In the genomic region with DNA sequence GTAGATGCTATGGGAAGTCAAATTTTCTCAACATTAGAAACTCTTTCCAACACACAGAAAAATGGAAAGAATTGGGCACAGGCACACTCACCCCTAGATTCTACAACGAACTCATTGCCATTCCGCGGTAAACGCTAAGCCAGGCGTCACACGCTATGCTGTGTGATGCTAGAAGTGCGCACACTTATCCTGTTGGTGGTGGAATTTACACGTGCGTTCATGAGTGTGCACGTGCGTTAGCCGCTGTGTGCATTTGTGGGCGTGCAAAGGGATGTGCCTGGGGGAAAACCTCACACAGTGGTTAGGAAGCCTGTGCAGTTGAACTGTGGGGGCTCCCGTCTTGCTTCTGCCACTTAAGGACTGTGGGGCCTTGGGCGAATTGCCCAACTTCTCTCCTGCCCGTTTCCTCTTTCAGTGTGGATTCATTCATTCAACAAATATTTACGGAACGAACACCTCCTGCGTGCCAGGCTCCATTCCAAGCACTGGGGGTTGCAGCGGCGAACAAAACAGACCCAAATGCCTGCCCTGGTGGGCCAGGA, we compare ENCODE assay signal across 11 cellular contexts. TPM values are rescaled to one million over a fixed set of nuclear protein-coding genes. Genes with fewer than 3 reads are reported as not detected.
DNase-seq lines count a peak whose midpoint lies in the region; ATAC-seq and TF ChIP-seq lines count a peak whose summit lies in the region.
"Had no signal": no experiment of that assay in that cellular context is flagged by ENCODE, and none has a peak within 500 bp of the region (broad histone marks: within the 10 kb centered on the region; RNA-seq: fewer than 3 reads in every experiment).

No MANE protein-coding gene starts in this region.

- CTCF ChIA-PET in CD4-positive, alpha-beta T cell (lab: Charles Lee): interaction anchor here (0.7 kb wide), 1 partner anchor 188 kb away, joined by 4 read pairs; no protein-coding TSS in a partner anchor

- no peak overlapping the region for H3K4me3 Mint-ChIP-seq in CD4-positive, alpha-beta T cell
- H3K4me3 Mint-ChIP-seq: activated naive CD4-positive, alpha-beta T cell treated with anti-CD3 and anti-CD28 coated beads, Interleukin-2, amount 50 U/mL, for 24 hours had no signal

- H3K27ac ChIP-seq in CD4-positive, alpha-beta T cell (ENCODE audit: low read depth, low read length): no peak overlapping the region
- peak overlapping the region; percentile 99 for H3K27ac ChIP-seq in neutrophil
- H3K27ac ChIP-seq: Peyer's patch had no signal

- peaks cover 7% of the 10 kb centered on the region for H3K27me3 ChIP-seq in CD4-positive, alpha-beta T cell (ENCODE audit: control insufficient read depth, insufficient read depth, low read length)
- H3K27me3 ChIP-seq in MG63 (no peaks in the 10 kb centered on the region), neutrophil (no peaks in the 10 kb centered on the region)
- H3K27me3 ChIP-seq: Peyer's patch had no signal

- peaks cover 64 to 65% of the 10 kb centered on the region in 2 experiments for H3K4me1 ChIP-seq in neutrophil (ENCODE audit: control insufficient read depth in 1 of 2, insufficient read depth in 1 of 2, low read depth in 1 of 2, low read length in 1 of 2)

- no peak overlapping the region for H3K27ac Mint-ChIP-seq in CD4-positive, alpha-beta T cell
- H3K27ac Mint-ChIP-seq: activated naive CD4-positive, alpha-beta T cell treated with anti-CD3 and anti-CD28 coated beads, Interleukin-2, amount 50 U/mL, for 24 hours had no signal

- TF ChIP-seq CTCF in CD4-positive, alpha-beta T cell (IDR thresholded peaks at IDR 0.05): no peak
- peak; percentile 29 for TF ChIP-seq CTCF in neutrophil (IDR thresholded peaks at IDR 0.05)

- no peaks in the 10 kb centered on the region for H3K9me3 ChIP-seq in CD4-positive, alpha-beta T cell (ENCODE audit: control insufficient read depth, low read length)
- H3K9me3 ChIP-seq in MG63 (no peaks in the 10 kb centered on the region; the same call in 1 of the 2 replicates), neutrophil (no peaks in the 10 kb centered on the region)
- H3K9me3 ChIP-seq: Peyer's patch had no signal

- H3K36me3 ChIP-seq in MG63 (no peaks in the 10 kb centered on the region), neutrophil (no peaks in the 10 kb centered on the region)
- H3K36me3 ChIP-seq: Peyer's patch had no signal

- H3K9me3 Mint-ChIP-seq in CD4-positive, alpha-beta T cell: no peaks in the 10 kb centered on the region
- H3K9me3 Mint-ChIP-seq: activated naive CD4-positive, alpha-beta T cell treated with anti-CD3 and anti-CD28 coated beads, Interleukin-2, amount 50 U/mL, for 24 hours had no signal

- POLR2A ChIA-PET in CD4-positive, alpha-beta T cell (lab: Charles Lee): no interaction called here

- H3K4me3 ChIP-seq in MG63 (no peak overlapping the region), neutrophil (ENCODE audit: low read depth in 1 of 2, low read length in 1 of 2) (peak overlapping the region; percentile 54 to 60)
- H3K4me3 ChIP-seq: Peyer's patch had no signal

- no peak for DNase-seq in CD4-positive, alpha-beta T cell
- DNase-seq in MG63 (peak; percentile 90), astrocyte of the hippocampus (ENCODE audit: low read depth, low spot score) (peak; percentile 95), T1000 (lab: John Stamatoyannopoulos, UW) (no peak), amniotic stem cell (lab: John Stamatoyannopoulos, UW) (no peak), DMS53 treated with DMSO at 0.1 percent for 48 hours (lab: John Stamatoyannopoulos, UW; ENCODE audit: unreplicated experiment) (no peak)

- H3K36me3 Mint-ChIP-seq in CD4-positive, alpha-beta T cell (ENCODE audit: low read depth): no peaks in the 10 kb centered on the region
- H3K36me3 Mint-ChIP-seq: activated naive CD4-positive, alpha-beta T cell treated with anti-CD3 and anti-CD28 coated beads, Interleukin-2, amount 50 U/mL, for 24 hours had no signal

- peak; percentile 44 for ATAC-seq in CD4-positive, alpha-beta T cell (ENCODE audit: poor library complexity)
- no peak for ATAC-seq in HG03097 (IDR thresholded peaks at IDR 0.05; ENCODE audit: low FRiP score, unreplicated experiment)

- intact Hi-C loops in CD4-positive, alpha-beta T cell (cut with DNase I, micrococcal nuclease): no loop called here

- peaks cover 39% of the 10 kb centered on the region for H3K27me3 Mint-ChIP-seq in CD4-positive, alpha-beta T cell

- H3K4me1 Mint-ChIP-seq in CD4-positive, alpha-beta T cell (ENCODE audit: low read depth): no peaks in the 10 kb centered on the region

RNA-seq across cellular contexts. Expression of a gene that starts 7.7 kb away (rescaled TPM):
- total RNA-seq in CD4-positive, alpha-beta T cell: not detected
- not detected in 2 replicates for total RNA-seq in MG63 (2014; rRNA removed; shearing (Covaris generic); ENCODE audit: low replicate concordance)
- total RNA-seq: Peyer's patch, urinary bladder had no signal

RNA-seq across cellular contexts. Expression of a gene that starts 27.6 kb away (rescaled TPM):
- total RNA-seq in CD4-positive, alpha-beta T cell: 10 to 100 TPM; 67.5 to 72.9 TPM
- total RNA-seq in MG63 (2014; rRNA removed; shearing (Covaris generic); ENCODE audit: low replicate concordance): 4.7 and 17.0 TPM in 2 replicates

Comparison
In these comparisons a context has a peak if more than half of its experiments do, and no peak if none do; other contexts are left out.
1. DNase-seq: peak in MG63 (single experiment) and astrocyte of the hippocampus (single experiment); none in CD4-positive, alpha-beta T cell (0 of 10), T1000 (single experiment), amniotic stem cell (single experiment) and DMS53 treated with DMSO at 0.1 percent for 48 hours (single experiment).